ENCODE assay signal across 25 cellular contexts in the genomic region with DNA sequence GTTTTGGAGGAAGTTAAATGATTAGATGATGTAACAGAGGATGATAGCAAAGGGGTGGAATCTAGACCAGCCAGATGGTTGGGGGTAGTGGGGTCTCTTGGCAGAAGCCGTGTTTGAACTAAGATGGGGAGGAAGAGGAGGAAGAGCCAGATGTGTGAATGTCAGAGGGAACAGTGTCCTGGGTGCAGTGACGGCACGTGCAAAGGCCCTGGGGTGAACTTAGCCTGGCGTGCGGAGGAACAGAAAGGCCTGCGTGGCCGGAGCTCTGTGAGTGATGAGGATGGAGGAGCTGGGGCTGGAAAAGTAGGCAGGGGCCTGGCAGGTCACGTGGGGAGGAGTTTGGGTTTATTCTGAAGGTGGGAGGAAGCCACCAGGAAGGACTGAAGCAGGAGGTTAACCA. TPM values are rescaled to one million over a fixed set of nuclear protein-coding genes. Genes with fewer than 3 reads are reported as not detected.
"Had no signal": no experiment of that assay in that cellular context is flagged by ENCODE, and none has a peak within 500 bp of the region (broad histone marks: within the 10 kb centered on the region; RNA-seq: fewer than 3 reads in every experiment).

No MANE protein-coding gene starts in this region.

- H3K27me3 ChIP-seq: gastroesophageal sphincter, heart right ventricle, neutrophil, spleen, tibial nerve, vagina had no signal

- H3K4me1 ChIP-seq: gastroesophageal sphincter, heart right ventricle, left ventricle myocardium inferior, vagina had no signal

- H3K36me3 Mint-ChIP-seq: activated CD8-positive, alpha-beta memory T cell treated with anti-CD3 and anti-CD28 coated beads, Interleukin-2, amount 10 ng/mL, durations not matched to agents 7 days and 5 days; naive B cell; T-cell had no signal

- H3K36me3 ChIP-seq: esophagus muscularis mucosa, gastroesophageal sphincter, heart right ventricle, left ventricle myocardium inferior, neutrophil, spleen, tibial nerve, vagina had no signal

- H3K4me3 Mint-ChIP-seq: activated CD4-positive, alpha-beta memory T cell treated with anti-CD3 and anti-CD28 coated beads, Interleukin-2, amount 10 ng/mL, durations not matched to agents 7 days and 5 days; activated CD8-positive, alpha-beta memory T cell treated with anti-CD3 and anti-CD28 coated beads, Interleukin-2, amount 10 ng/mL, durations not matched to agents 7 days and 5 days; activated naive CD4-positive, alpha-beta T cell treated with anti-CD3 and anti-CD28 coated beads for 36 hours; naive B cell; T-cell had no signal

- ATAC-seq: activated CD8-positive, alpha-beta memory T cell treated with anti-CD3 and anti-CD28 coated beads, Interleukin-2, amount 10 ng/mL, durations not matched to agents 7 days and 5 days; gastroesophageal sphincter; heart right ventricle; T-cell had no signal

- H3K27me3 Mint-ChIP-seq: activated CD4-positive, alpha-beta memory T cell treated with anti-CD3 and anti-CD28 coated beads, Interleukin-2, amount 10 ng/mL, durations not matched to agents 7 days and 5 days; activated CD8-positive, alpha-beta memory T cell treated with anti-CD3 and anti-CD28 coated beads, Interleukin-2, amount 10 ng/mL, durations not matched to agents 7 days and 5 days; naive B cell; T-cell had no signal

- H3K27ac ChIP-seq: esophagus muscularis mucosa, gastroesophageal sphincter, heart right ventricle, left ventricle myocardium inferior, neutrophil, spleen, tibial nerve, vagina had no signal

- H3K9me3 ChIP-seq: esophagus muscularis mucosa, gastroesophageal sphincter, heart right ventricle, left ventricle myocardium inferior, mucosa of descending colon, neutrophil, spleen, tibial nerve, vagina had no signal

- DNase-seq: activated CD4-positive, alpha-beta memory T cell treated with anti-CD3 and anti-CD28 coated beads, Interleukin-2, amount 10 ng/mL, durations not matched to agents 7 days and 5 days; activated CD4-positive, alpha-beta T cell treated with anti-CD3 and anti-CD28 coated beads for 48 hours; activated CD4-positive, CD25-positive, alpha-beta regulatory T cell; activated CD8-positive, alpha-beta memory T cell treated with anti-CD3 and anti-CD28 coated beads, Interleukin-2, amount 10 ng/mL, durations not matched to agents 7 days and 5 days; activated naive CD4-positive, alpha-beta T cell treated with anti-CD3 and anti-CD28 coated beads for 36 hours; activated T-cell treated with anti-CD3 and anti-CD28 coated beads, Interleukin-2, amount 50 U/mL, for 1 hour; amniotic stem cell; effector CD8-positive, alpha-beta T cell; heart right ventricle; kidney glomerular epithelial cell; left ventricle myocardium inferior; mammary epithelial cell; naive B cell; spleen; stimulated activated CD4-positive, alpha-beta T cell treated with anti-CD3 and anti-CD28 coated beads, Interleukin-4, amount 100 ng/mL, for 4 hours; T-cell had no signal

- H3K4me3 ChIP-seq: esophagus muscularis mucosa, gastroesophageal sphincter, heart right ventricle, left ventricle myocardium inferior, mucosa of descending colon, spleen, tibial nerve, vagina had no signal

- FAIRE-seq: endothelial cell of umbilical vein had no signal

- H3K9me3 Mint-ChIP-seq: activated CD4-positive, alpha-beta memory T cell treated with anti-CD3 and anti-CD28 coated beads, Interleukin-2, amount 10 ng/mL, durations not matched to agents 7 days and 5 days; activated naive CD4-positive, alpha-beta T cell treated with anti-CD3 and anti-CD28 coated beads for 36 hours; T-cell had no signal

- H3K27ac Mint-ChIP-seq: activated CD4-positive, alpha-beta memory T cell treated with anti-CD3 and anti-CD28 coated beads, Interleukin-2, amount 10 ng/mL, durations not matched to agents 7 days and 5 days; activated CD8-positive, alpha-beta memory T cell treated with anti-CD3 and anti-CD28 coated beads, Interleukin-2, amount 10 ng/mL, durations not matched to agents 7 days and 5 days; activated naive CD4-positive, alpha-beta T cell treated with anti-CD3 and anti-CD28 coated beads for 36 hours had no signal

RNA-seq across cellular contexts. Expression of gene PRM1, which starts 37.7 kb away (rescaled TPM):
- total RNA-seq: activated CD4-positive, alpha-beta memory T cell treated with anti-CD3 and anti-CD28 coated beads, Interleukin-2, amount 10 ng/mL, durations not matched to agents 7 days and 5 days; activated CD8-positive, alpha-beta memory T cell treated with anti-CD3 and anti-CD28 coated beads, Interleukin-2, amount 10 ng/mL, durations not matched to agents 7 days and 5 days; activated naive CD4-positive, alpha-beta T cell treated with anti-CD3 and anti-CD28 coated beads for 36 hours; cerebellum; endothelial cell of umbilical vein; esophagus muscularis mucosa; gastroesophageal sphincter; heart right ventricle; left ventricle myocardium inferior; mammary epithelial cell; mucosa of descending colon; renal cortical epithelial cell; spleen; T-cell; tibial nerve; vagina had no signal
- polyA plus RNA-seq: endothelial cell of umbilical vein, heart right ventricle, mammary epithelial cell, spleen had no signal

RNA-seq across cellular contexts. Expression of gene PRM2, which starts 42.5 kb away (rescaled TPM):
- total RNA-seq: activated CD4-positive, alpha-beta memory T cell treated with anti-CD3 and anti-CD28 coated beads, Interleukin-2, amount 10 ng/mL, durations not matched to agents 7 days and 5 days; activated CD8-positive, alpha-beta memory T cell treated with anti-CD3 and anti-CD28 coated beads, Interleukin-2, amount 10 ng/mL, durations not matched to agents 7 days and 5 days; activated naive CD4-positive, alpha-beta T cell treated with anti-CD3 and anti-CD28 coated beads for 36 hours; cerebellum; endothelial cell of umbilical vein; esophagus muscularis mucosa; gastroesophageal sphincter; heart right ventricle; left ventricle myocardium inferior; mammary epithelial cell; mucosa of descending colon; renal cortical epithelial cell; spleen; T-cell; tibial nerve; vagina had no signal
- polyA plus RNA-seq: endothelial cell of umbilical vein, heart right ventricle, mammary epithelial cell, spleen had no signal

RNA-seq across cellular contexts. Expression of gene PRM3, which starts 45.4 kb away (rescaled TPM):
- total RNA-seq: activated CD4-positive, alpha-beta memory T cell treated with anti-CD3 and anti-CD28 coated beads, Interleukin-2, amount 10 ng/mL, durations not matched to agents 7 days and 5 days; activated CD8-positive, alpha-beta memory T cell treated with anti-CD3 and anti-CD28 coated beads, Interleukin-2, amount 10 ng/mL, durations not matched to agents 7 days and 5 days; activated naive CD4-positive, alpha-beta T cell treated with anti-CD3 and anti-CD28 coated beads for 36 hours; cerebellum; endothelial cell of umbilical vein; esophagus muscularis mucosa; gastroesophageal sphincter; heart right ventricle; left ventricle myocardium inferior; mammary epithelial cell; mucosa of descending colon; renal cortical epithelial cell; spleen; T-cell; tibial nerve; vagina had no signal
- polyA plus RNA-seq: endothelial cell of umbilical vein, heart right ventricle, mammary epithelial cell, spleen had no signal

RNA-seq across cellular contexts. Expression of gene TNP2, which starts 49.7 kb away (rescaled TPM):
- total RNA-seq: activated CD4-positive, alpha-beta memory T cell treated with anti-CD3 and anti-CD28 coated beads, Interleukin-2, amount 10 ng/mL, durations not matched to agents 7 days and 5 days; activated CD8-positive, alpha-beta memory T cell treated with anti-CD3 and anti-CD28 coated beads, Interleukin-2, amount 10 ng/mL, durations not matched to agents 7 days and 5 days; activated naive CD4-positive, alpha-beta T cell treated with anti-CD3 and anti-CD28 coated beads for 36 hours; cerebellum; endothelial cell of umbilical vein; esophagus muscularis mucosa; gastroesophageal sphincter; heart right ventricle; left ventricle myocardium inferior; mammary epithelial cell; mucosa of descending colon; renal cortical epithelial cell; spleen; T-cell; tibial nerve; vagina had no signal
- polyA plus RNA-seq: endothelial cell of umbilical vein, heart right ventricle, mammary epithelial cell, spleen had no signal
